In genomic region chr9:71769175-71770165, GRCh38 we compare ENCODE assay signal across 8 cellular contexts. TPM values are rescaled to one million over a fixed set of nuclear protein-coding genes. Genes with fewer than 3 reads are reported as not detected.
DNase-seq lines count a peak whose midpoint lies in the region; ATAC-seq, FAIRE-seq and TF ChIP-seq lines count a peak whose summit lies in the region.

No MANE protein-coding gene starts in this region.

- TF ChIP-seq RAD21 in A549 (conservative IDR thresholded peaks at IDR 0.05 in 1 of 2, IDR thresholded peaks at IDR 0.05 in 1 of 2), result peak; percentile 51; a peak in 4 of 5 replicates

- peaks cover 26% of the 10 kb centered on the region for H3K4me1 Mint-ChIP-seq in nephron progenitor cell

- peak; percentile 74 to 76 for ATAC-seq in A549
- ATAC-seq in GM18858 (IDR thresholded peaks at IDR 0.05; ENCODE audit: unreplicated experiment), result peak; percentile 12
- ATAC-seq in HG03064 (IDR thresholded peaks at IDR 0.05; ENCODE audit: low read depth, unreplicated experiment), result peak; percentile 42

- TF ChIP-seq CTCF in A549 (IDR thresholded peaks at IDR 0.05) (peak; percentile 23; the same call in 1 of the 3 replicates), fibroblast of the aortic adventitia (IDR thresholded peaks at IDR 0.05; ENCODE audit: insufficient read depth, low read length) (peak; percentile 1), nephron progenitor cell (IDR thresholded peaks at IDR 0.05) (no peak)

- no peak for FAIRE-seq in A549 (lab: Jason Lieb, UNC)

- peaks cover 18% of the 10 kb centered on the region for H3K27me3 ChIP-seq in NT2/D1 (ENCODE audit: insufficient read depth, insufficient read length)
- no peaks in the 10 kb centered on the region for H3K27me3 ChIP-seq in stomach smooth muscle (ENCODE audit: control insufficient read depth in 1 of 2, insufficient read depth in 2 of 2, low read length in 2 of 2)

- H3K4me2 ChIP-seq in A549, result peak overlapping the region; percentile 85

- peak overlapping the region; percentile 94 for H3K4me3 ChIP-seq in A549
- peak overlapping the region; percentile 50 for H3K4me3 ChIP-seq in NT2/D1 (ENCODE audit: insufficient read length, low read depth)
- peak overlapping the region; percentile 77 for H3K4me3 ChIP-seq in fibroblast of the aortic adventitia (ENCODE audit: low read depth, low read length)
- peak overlapping the region; percentile 81 to 82 for H3K4me3 ChIP-seq in stomach smooth muscle (ENCODE audit: low read length in 2 of 2)

- H3K36me3 ChIP-seq in NT2/D1 (ENCODE audit: insufficient read depth, insufficient read length, low read length) (no peaks in the 10 kb centered on the region), stomach smooth muscle (ENCODE audit: control insufficient read depth in 2 of 2, insufficient read depth in 2 of 2, low read length in 2 of 2) (no peaks in the 10 kb centered on the region)

- peaks cover 21% of the 10 kb centered on the region for H3K4me1 ChIP-seq in A549
- peaks cover 5% of the 10 kb centered on the region for H3K4me1 ChIP-seq in NT2/D1 (ENCODE audit: insufficient read depth, insufficient read length)
- H3K4me1 ChIP-seq in stomach smooth muscle (ENCODE audit: control insufficient read depth, insufficient read depth, low read length), result peaks cover 13% of the 10 kb centered on the region

- H3K27me3 Mint-ChIP-seq in nephron progenitor cell (ENCODE audit: low read depth, poor library complexity), result peaks cover 18% of the 10 kb centered on the region

- WGBS in A549 (ENCODE audit: missing lambda C conversion rate), result 19% methylated on average over 31 of the region's 48 CpGs

- CTCF ChIA-PET in A549 (lab: Yijun Ruan, JAX), result interaction anchor here (0.6 to 4.6 kb wide), 44 partner anchors 9 to 484 kb away, joined by 3 to 47 read pairs (median 5); no protein-coding TSS in a partner anchor

- POLR2A ChIA-PET in A549 (lab: Yijun Ruan, JAX), result interaction anchor here (0.6 to 2.6 kb wide), 18 partner anchors 9 to 484 kb away, joined by 3 to 14 read pairs (median 4); partner anchors contain the start of genes ABHD17B and C9orf85

- H3K9ac ChIP-seq in NT2/D1 (ENCODE audit: insufficient read length, low read depth) (peak overlapping the region; percentile 57), stomach smooth muscle (ENCODE audit: low read length in 2 of 2) (peak overlapping the region; percentile 64 to 65)

- TF ChIP-seq EP300 in A549 (IDR thresholded peaks at IDR 0.05), result no peak

- no peaks in the 10 kb centered on the region for H3K9me3 Mint-ChIP-seq in nephron progenitor cell

- H3K27ac Mint-ChIP-seq in nephron progenitor cell, result no peak overlapping the region

- TF ChIP-seq POLR2A in A549 (IDR thresholded peaks at IDR 0.05; ENCODE audit: low read length), result peak; percentile 59

- H3K9me3 ChIP-seq in A549 (no peaks in the 10 kb centered on the region), NT2/D1 (ENCODE audit: insufficient read depth, low read length) (no peaks in the 10 kb centered on the region), stomach smooth muscle (ENCODE audit: control insufficient read depth in 2 of 2, low read length in 2 of 2) (no peaks in the 10 kb centered on the region)

- peak overlapping the region; percentile 88 for H3K4me3 Mint-ChIP-seq in nephron progenitor cell

- peak overlapping the region; percentile 91 to 97 for H3K27ac ChIP-seq in A549
- peak overlapping the region; percentile 24 for H3K27ac ChIP-seq in stomach smooth muscle (ENCODE audit: low read length)

- DNase-seq in A549 (ENCODE audit: low read depth in 1 of 2, low spot score in 1 of 2) (peak; percentile 49 to 88), NT2/D1 (ENCODE audit: low read depth, low spot score) (peak; percentile 75), activated T-helper 1 cell treated with Interleukin-2 at 50 U/mL for 16 hours (ENCODE audit: low read depth) (peak; percentile 58), fibroblast of the aortic adventitia (ENCODE audit: low read depth) (peak; percentile 75), nephron progenitor cell (peak; percentile 80)

- H3K36me3 Mint-ChIP-seq in nephron progenitor cell (ENCODE audit: low read depth), result no peaks in the 10 kb centered on the region

TF ChIP-seq in A549, 52 proteins besides CTCF, POLR2A, EP300 and RAD21:
- TF ChIP-seq RNF2 (IDR thresholded peaks at IDR 0.05; ENCODE audit: borderline replicate concordance, low read depth) (no peak), SMC3 (IDR thresholded peaks at IDR 0.05) (peak; percentile 24; the same call in 2 of the 3 replicates), RCOR1 (IDR thresholded peaks at IDR 0.05; ENCODE audit: low read depth, low read length) (no peak)

RNA-seq across cellular contexts. Expression of gene CEMIP2, which starts 1.2 kb away (rescaled TPM):
- polyA plus RNA-seq in A549 (2011; rRNA removed) (161 and 236 TPM in 2 replicates), A549 (2017; fragmentation: RNase III; extraction: RNeasy Plus Mini Kit Qiagen cat#74134 plus additional on column Dnase treatment) (136 to 158 TPM (median 146 TPM) in 3 replicates)
- 65.5 and 72.7 TPM in 2 replicates for polyA plus RNA-seq in A549 (2012; cell fraction: cytosol; rRNA removed)
- polyA plus RNA-seq in A549 (2012; cell fraction: nucleus; rRNA removed), result 146 and 156 TPM in 2 replicates
- 427 and 492 TPM in 2 replicates for polyA minus RNA-seq in A549 (2011; rRNA and poly(A)+ RNA removed)
- total RNA-seq in fibroblast of the aortic adventitia (ENCODE audit: low replicate concordance), result 20.4 and 27.3 TPM in 2 replicates

Comparison
In these comparisons a context has a peak if more than half of its experiments do, and no peak if none do; other contexts are left out.
1. Peak in every context shown above with its lines: DNase-seq, ATAC-seq, H3K4me3 ChIP-seq and H3K27ac ChIP-seq.
2. ATAC-seq: peak in every context shown above with its lines; median percentile 75 in A549; 42 in HG03064; 12 in GM18858.